16 cellular contexts compared by ENCODE assay signal in genomic region chr17:8949061-8949622, GRCh38. TPM values are rescaled to one million over a fixed set of nuclear protein-coding genes. Genes with fewer than 3 reads are reported as not detected.
A peak's percentile ranks its signal among the peaks of the same experiment; 100 is the strongest.
DNase-seq lines count a peak whose midpoint lies in the region; ATAC-seq and TF ChIP-seq lines count a peak whose summit lies in the region.
"Had no signal": no experiment of that assay in that cellular context is flagged by ENCODE, and none has a peak within 500 bp of the region (broad histone marks: within the 10 kb centered on the region; RNA-seq: fewer than 3 reads in every experiment).

No MANE protein-coding gene starts in this region.

- intact Hi-C loops in activated T-helper 1 cell treated with anti-CD3 and anti-CD28 coated beads, Interleukin-12 subunit alpha, Interleukin-12 subunit beta, Interleukin-2, Interleukin-4 antibody, amounts not matched to agents 30 ng/mL and 10 ng/mL and 1 ng/mL, durations not matched to agents 14 hours and 24 hours and 36 hours (cut with micrococcal nuclease) = loop anchor here (1.0 kb wide), 4 partner anchors 8 to 16 kb away; partner anchors contain the start of gene PIK3R5
- intact Hi-C loops in natural killer cell (cut with micrococcal nuclease) = loop anchor here (5.0 kb wide), 1 partner anchor 52 kb away; no protein-coding TSS in a partner anchor

- H3K36me3 Mint-ChIP-seq in activated T-cell treated with anti-CD3 and anti-CD28 coated beads, Interleukin-2, amount 50 U/mL, for 4 hours (ENCODE audit: insufficient read depth) = peaks cover 36% of the 10 kb centered on the region
- peaks cover 55% of the 10 kb centered on the region for H3K36me3 Mint-ChIP-seq in activated T-helper 1 cell treated with anti-CD3 and anti-CD28 coated beads, Interleukin-12 subunit alpha, Interleukin-12 subunit beta, Interleukin-2, Interleukin-4 antibody, amounts not matched to agents 30 ng/mL and 10 ng/mL and 1 ng/mL, durations not matched to agents 14 hours and 24 hours and 36 hours (ENCODE audit: low read depth)
- H3K36me3 Mint-ChIP-seq in natural killer cell = no peaks in the 10 kb centered on the region

- DNase-seq in activated T-cell treated with anti-CD3 and anti-CD28 coated beads, Interleukin-2, amount 50 U/mL, for 4 hours = no peak
- no peak for DNase-seq in activated T-cell treated with anti-CD3 and anti-CD28 coated beads, Interleukin-2, amount 50 U/mL, for 1 hour
- peak; percentile 57 for DNase-seq in GM20000 (ENCODE audit: low spot score)
- no peak for DNase-seq in activated T-helper 1 cell treated with anti-CD3 and anti-CD28 coated beads, Interleukin-12 subunit alpha, Interleukin-12 subunit beta, Interleukin-2, Interleukin-4 antibody, amounts not matched to agents 30 ng/mL and 10 ng/mL and 1 ng/mL, durations not matched to agents 14 hours and 24 hours and 36 hours (ENCODE audit: low spot score)
- no peak for DNase-seq in natural killer cell
- no peak for DNase-seq in foreskin fibroblast
- DNase-seq: gastrocnemius medialis; IMR-90; islet precursor cell; NCI-H1694; NCI-H526 treated with DMSO at 0.1 percent for 48 hours; RPMI8226; stimulated activated CD4-positive, alpha-beta T cell treated with anti-CD3 and anti-CD28 coated beads, Interleukin-2, amount 100 ng/mL, for 48 hours had no signal

- no peak overlapping the region for H3K4me3 ChIP-seq in foreskin fibroblast (ENCODE audit: low read depth in 1 of 2, low read length in 2 of 2)
- H3K4me3 ChIP-seq: breast epithelium, gastrocnemius medialis had no signal

- H3K9me3 Mint-ChIP-seq in activated T-cell treated with anti-CD3 and anti-CD28 coated beads, Interleukin-2, amount 50 U/mL, for 4 hours = peaks cover 2% of the 10 kb centered on the region
- H3K9me3 Mint-ChIP-seq in activated T-helper 1 cell treated with anti-CD3 and anti-CD28 coated beads, Interleukin-12 subunit alpha, Interleukin-12 subunit beta, Interleukin-2, Interleukin-4 antibody, amounts not matched to agents 30 ng/mL and 10 ng/mL and 1 ng/mL, durations not matched to agents 14 hours and 24 hours and 36 hours = peaks cover 23% of the 10 kb centered on the region
- H3K9me3 Mint-ChIP-seq in natural killer cell = peaks cover 0 to 2% of the 10 kb centered on the region in 2 donors

- ATAC-seq in activated T-cell treated with anti-CD3 and anti-CD28 coated beads, Interleukin-2, amount 50 U/mL, for 4 hours = peak; percentile 78 to 81
- no peak for ATAC-seq in natural killer cell
- ATAC-seq in GM18502 (IDR thresholded peaks at IDR 0.05; ENCODE audit: poor library complexity, unreplicated experiment) = no peak
- no peak for ATAC-seq in HG02973 (IDR thresholded peaks at IDR 0.05; ENCODE audit: unreplicated experiment)
- ATAC-seq: gastrocnemius medialis had no signal

- no peak for TF ChIP-seq CTCF in GM20000 (IDR thresholded peaks at IDR 0.05; ENCODE audit: extremely low read depth, missing control alignments)
- no peak for TF ChIP-seq CTCF in natural killer cell (IDR thresholded peaks at IDR 0.05)
- TF ChIP-seq CTCF in foreskin fibroblast (IDR thresholded peaks at IDR 0.05; ENCODE audit: low read depth, low read length) = no peak

- peak overlapping the region; percentile 60 for H3K4me3 Mint-ChIP-seq in activated T-cell treated with anti-CD3 and anti-CD28 coated beads, Interleukin-2, amount 50 U/mL, for 4 hours
- peak overlapping the region; percentile 28 for H3K4me3 Mint-ChIP-seq in activated T-helper 1 cell treated with anti-CD3 and anti-CD28 coated beads, Interleukin-12 subunit alpha, Interleukin-12 subunit beta, Interleukin-2, Interleukin-4 antibody, amounts not matched to agents 30 ng/mL and 10 ng/mL and 1 ng/mL, durations not matched to agents 14 hours and 24 hours and 36 hours
- peak overlapping the region; percentile 69 for H3K4me3 Mint-ChIP-seq in natural killer cell

- peaks cover 95% of the 10 kb centered on the region for H3K4me1 Mint-ChIP-seq in activated T-cell treated with anti-CD3 and anti-CD28 coated beads, Interleukin-2, amount 50 U/mL, for 4 hours (ENCODE audit: low read depth)
- H3K4me1 Mint-ChIP-seq in activated T-helper 1 cell treated with anti-CD3 and anti-CD28 coated beads, Interleukin-12 subunit alpha, Interleukin-12 subunit beta, Interleukin-2, Interleukin-4 antibody, amounts not matched to agents 30 ng/mL and 10 ng/mL and 1 ng/mL, durations not matched to agents 14 hours and 24 hours and 36 hours (ENCODE audit: low read depth) = peaks cover 83% of the 10 kb centered on the region
- peaks cover 94 to 96% of the 10 kb centered on the region in 2 donors for H3K4me1 Mint-ChIP-seq in natural killer cell

- no peaks in the 10 kb centered on the region for H3K27me3 Mint-ChIP-seq in activated T-cell treated with anti-CD3 and anti-CD28 coated beads, Interleukin-2, amount 50 U/mL, for 4 hours (ENCODE audit: low read depth)
- no peaks in the 10 kb centered on the region for H3K27me3 Mint-ChIP-seq in activated T-helper 1 cell treated with anti-CD3 and anti-CD28 coated beads, Interleukin-12 subunit alpha, Interleukin-12 subunit beta, Interleukin-2, Interleukin-4 antibody, amounts not matched to agents 30 ng/mL and 10 ng/mL and 1 ng/mL, durations not matched to agents 14 hours and 24 hours and 36 hours (ENCODE audit: insufficient read depth)
- H3K27me3 Mint-ChIP-seq in natural killer cell (ENCODE audit: low read depth in 2 of 2) = no peaks in the 10 kb centered on the region

- peak overlapping the region; percentile 61 for H3K27ac Mint-ChIP-seq in activated T-helper 1 cell treated with anti-CD3 and anti-CD28 coated beads, Interleukin-12 subunit alpha, Interleukin-12 subunit beta, Interleukin-2, Interleukin-4 antibody, amounts not matched to agents 30 ng/mL and 10 ng/mL and 1 ng/mL, durations not matched to agents 14 hours and 24 hours and 36 hours
- peak overlapping the region in 1 of 2 donors; percentile 89 for H3K27ac Mint-ChIP-seq in natural killer cell

RNA-seq across cellular contexts. Expression of gene PIK3R5, which starts 16.4 kb away (rescaled TPM):
- 10 to 100 TPM in 2 of 3 donors, 1 to 10 TPM in 1; 8.4 to 17.8 (median 13.6) TPM for total RNA-seq in activated T-cell treated with anti-CD3 and anti-CD28 coated beads, Interleukin-2, amount 50 U/mL, for 4 hours
- total RNA-seq in activated T-helper 1 cell treated with anti-CD3 and anti-CD28 coated beads, Interleukin-12 subunit alpha, Interleukin-12 subunit beta, Interleukin-2, Interleukin-4 antibody, amounts not matched to agents 30 ng/mL and 10 ng/mL and 1 ng/mL, durations not matched to agents 14 hours and 24 hours and 36 hours = 30.5 and 33.6 TPM in 2 replicates
- 100 to 1,000 TPM; 254 to 364 (median 348) TPM for total RNA-seq in natural killer cell
- total RNA-seq: IMR-90 had no signal

Comparison
In these comparisons a context has a peak if more than half of its experiments do, and no peak if none do; other contexts are left out.
1. ATAC-seq: peak in activated T-cell treated with anti-CD3 and anti-CD28 coated beads, Interleukin-2, amount 50 U/mL, for 4 hours (2 of 2); none in natural killer cell (0 of 3), GM18502 (single experiment) and HG02973 (single experiment).
2. Peak in every context shown above with its lines, with median percentiles within 50 percentile points of each other: H3K4me3 Mint-ChIP-seq.